8 cellular contexts compared by ENCODE assay signal in the genomic region with DNA sequence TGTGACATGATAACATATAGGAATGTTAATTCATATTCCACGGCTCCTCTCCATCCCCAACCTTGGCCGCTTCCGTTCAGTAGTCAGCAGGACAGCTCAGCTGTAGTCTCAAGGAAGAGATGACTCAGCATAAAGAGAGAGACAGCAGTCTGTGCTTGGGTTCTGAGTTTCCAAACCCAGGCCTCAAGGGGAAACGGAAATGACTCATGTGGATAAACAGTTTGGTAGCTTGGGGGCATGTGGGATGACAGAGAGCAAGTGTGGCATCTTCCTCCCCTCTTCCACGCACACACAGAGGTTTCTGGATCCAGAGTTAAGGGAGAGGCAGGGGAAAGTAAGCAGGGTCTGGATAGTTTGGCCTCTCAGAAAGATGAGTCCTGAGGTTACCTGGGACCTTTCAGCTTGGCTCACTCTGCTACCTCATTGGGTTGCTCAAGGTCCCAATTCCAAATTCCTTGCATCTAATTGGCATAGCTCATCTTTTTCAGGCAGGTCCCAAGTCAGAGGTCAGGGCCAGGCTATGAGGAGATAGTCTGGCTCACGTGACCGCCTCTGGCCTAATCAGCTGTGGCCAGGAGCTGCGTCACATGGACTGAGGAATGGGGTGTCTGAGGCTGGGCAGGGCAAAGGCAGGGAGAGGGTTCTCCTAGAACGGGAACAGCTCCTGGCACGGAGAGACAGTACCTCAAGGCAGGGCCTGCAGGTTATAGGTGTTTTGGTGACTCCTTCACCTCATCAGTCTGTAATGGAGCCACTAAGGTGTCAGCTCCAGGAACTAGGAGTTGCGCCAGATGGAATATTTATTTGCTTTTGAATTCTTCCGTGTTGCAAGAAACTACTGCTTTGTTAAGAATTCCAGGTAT.
DNase-seq lines count a peak whose midpoint lies in the region; ATAC-seq lines count a peak whose summit lies in the region.

No MANE protein-coding gene starts in this region.

- peak overlapping the region; percentile 17 for H3K4me3 Mint-ChIP-seq in stimulated activated naive CD8-positive, alpha-beta T cell treated with anti-CD3 and anti-CD28 coated beads, Interleukin-15, Interleukin-2, amounts not matched to agents 100 ng/mL and 50 ng/mL, for 24 hours

- H3K4me1 Mint-ChIP-seq in stimulated activated naive CD8-positive, alpha-beta T cell treated with anti-CD3 and anti-CD28 coated beads, Interleukin-15, Interleukin-2, amounts not matched to agents 100 ng/mL and 50 ng/mL, for 24 hours (ENCODE audit: low read depth): peaks cover 15% of the 10 kb centered on the region

- H3K27ac Mint-ChIP-seq in stimulated activated naive CD8-positive, alpha-beta T cell treated with anti-CD3 and anti-CD28 coated beads, Interleukin-15, Interleukin-2, amounts not matched to agents 100 ng/mL and 50 ng/mL, for 24 hours: peak overlapping the region; percentile 59

- H3K27me3 Mint-ChIP-seq in stimulated activated naive CD8-positive, alpha-beta T cell treated with anti-CD3 and anti-CD28 coated beads, Interleukin-15, Interleukin-2, amounts not matched to agents 100 ng/mL and 50 ng/mL, for 24 hours: peaks cover 9% of the 10 kb centered on the region

- H3K9me3 Mint-ChIP-seq in stimulated activated naive CD8-positive, alpha-beta T cell treated with anti-CD3 and anti-CD28 coated beads, Interleukin-15, Interleukin-2, amounts not matched to agents 100 ng/mL and 50 ng/mL, for 24 hours: no peaks in the 10 kb centered on the region

- DNase-seq in NCI-H524 (lab: John Stamatoyannopoulos, UW): peak; percentile 15 to 53
- no peak for DNase-seq in NCI-H524 treated with DMSO at 0.1 percent for 48 hours (lab: John Stamatoyannopoulos, UW)
- peak; percentile 35 for DNase-seq in SIG-M5 (lab: John Stamatoyannopoulos, UW)
- DNase-seq in astrocyte of the hippocampus (ENCODE audit: low read depth, low spot score): peak; percentile 84
- DNase-seq in left kidney (ENCODE audit: low read depth, low spot score): peak; percentile 60
- no peak for DNase-seq in middle frontal gyrus (ENCODE audit: extremely low spot score, low spot score)

- peak; percentile 58 for ATAC-seq in HG03066 (IDR thresholded peaks at IDR 0.05; ENCODE audit: low read depth, unreplicated experiment)

- no peaks in the 10 kb centered on the region for H3K36me3 Mint-ChIP-seq in stimulated activated naive CD8-positive, alpha-beta T cell treated with anti-CD3 and anti-CD28 coated beads, Interleukin-15, Interleukin-2, amounts not matched to agents 100 ng/mL and 50 ng/mL, for 24 hours (ENCODE audit: low read depth)

Comparison
In these comparisons a context has a peak if more than half of its experiments do, and no peak if none do; other contexts are left out.
1. DNase-seq: peak in NCI-H524 (2 of 2), SIG-M5 (single experiment), astrocyte of the hippocampus (single experiment) and left kidney (single experiment); none in NCI-H524 treated with DMSO at 0.1 percent for 48 hours (single experiment) and middle frontal gyrus (single experiment).